ENCODE assay signal across 2 cellular contexts in genomic region chr22:48334971-48335370, GRCh38.
TF ChIP-seq lines count a peak whose summit lies in the region.

No MANE protein-coding gene starts in this region.

TF ChIP-seq in A549, 52 proteins besides CTCF, POLR2A, EP300 and RAD21:
- TF ChIP-seq KDM5A (IDR thresholded peaks at IDR 0.05) (no peak), HOXA7 (CRISPR knock-in tag; IDR thresholded peaks at IDR 0.05) (no peak), NFE2L2 (conservative IDR thresholded peaks at IDR 0.05; ENCODE audit: low read length) (no peak), FOSB (CRISPR knock-in tag; IDR thresholded peaks at IDR 0.05) (no peak), ELK1 (IDR thresholded peaks at IDR 0.05; ENCODE audit: low read depth, low read length) (no peak), ZNF302 (CRISPR knock-in tag; IDR thresholded peaks at IDR 0.05) (no peak), E2F6 (IDR thresholded peaks at IDR 0.05; ENCODE audit: borderline replicate concordance, low read depth) (no peak), ATOH8 (CRISPR knock-in tag; IDR thresholded peaks at IDR 0.05; ENCODE audit: low read depth) (no peak), FOXS1 (CRISPR knock-in tag; IDR thresholded peaks at IDR 0.05) (no peak), HEYL (CRISPR knock-in tag; IDR thresholded peaks at IDR 0.05) (no peak), ZFP36 (IDR thresholded peaks at IDR 0.05; ENCODE audit: borderline replicate concordance, partially characterized antibody) (no peak), HOXB13 (CRISPR knock-in tag; IDR thresholded peaks at IDR 0.05; ENCODE audit: low read depth) (no peak), CBX2 (IDR thresholded peaks at IDR 0.05; ENCODE audit: borderline replicate concordance, low read depth) (no peak), MAFK (IDR thresholded peaks at IDR 0.05; ENCODE audit: partially characterized antibody) (no peak), CHD2 (IDR thresholded peaks at IDR 0.05; ENCODE audit: low read length, partially characterized antibody) (no peak), ZC3H11A (IDR thresholded peaks at IDR 0.05) (no peak), BHLHE40 (IDR thresholded peaks at IDR 0.05; ENCODE audit: low read depth, low read length) (no peak), RCOR1 (IDR thresholded peaks at IDR 0.05; ENCODE audit: low read depth, low read length) (no peak), ESRRA (IDR thresholded peaks at IDR 0.05; ENCODE audit: borderline replicate concordance, low read length) (no peak), KDM1A (IDR thresholded peaks at IDR 0.05; ENCODE audit: low read depth) (no peak)
TF ChIP-seq in A549: peak in this region for 0.

TF ChIP-seq in H1, 55 proteins besides CTCF, POLR2A, EP300 and RAD21:
- TF ChIP-seq SIX5 (IDR thresholded peaks at IDR 0.05; ENCODE audit: low read depth, low read length) (no peak), POLR2AphosphoS5 (IDR thresholded peaks at IDR 0.05; ENCODE audit: low read depth, low read length) (no peak), CBX5 (IDR thresholded peaks at IDR 0.05; ENCODE audit: low read depth, low read length) (no peak), SP1 (IDR thresholded peaks at IDR 0.05; ENCODE audit: low read depth, low read length) (no peak), E2F6 (IDR thresholded peaks at IDR 0.05) (no peak), MAFK (IDR thresholded peaks at IDR 0.05; ENCODE audit: low read depth, low read length) (no peak), TAF1 (IDR thresholded peaks at IDR 0.05; ENCODE audit: low read depth, low read length) (no peak), YY1 (IDR thresholded peaks at IDR 0.05; ENCODE audit: low read depth, low read length) (no peak), CHD2 (IDR thresholded peaks at IDR 0.05; ENCODE audit: low read length) (no peak), SRF (IDR thresholded peaks at IDR 0.05; ENCODE audit: low read depth, low read length) (no peak), CEBPB (IDR thresholded peaks at IDR 0.05; ENCODE audit: low read depth, low read length) (no peak), CHD1 (IDR thresholded peaks at IDR 0.05; ENCODE audit: low read depth, low read length) (no peak), PHF8 (conservative IDR thresholded peaks at IDR 0.05; ENCODE audit: low read depth, low read length) (no peak), TEAD4 (IDR thresholded peaks at IDR 0.05; ENCODE audit: low read depth, low read length) (no peak), GTF2F1 (IDR thresholded peaks at IDR 0.05; ENCODE audit: borderline replicate concordance, low read depth, low read length) (no peak), TBP (IDR thresholded peaks at IDR 0.05; ENCODE audit: low read depth, low read length) (no peak)
